ENCODE assay signal across 8 cellular contexts in genomic region chr3:167733961-167734497, GRCh38. TPM values are rescaled to one million over a fixed set of nuclear protein-coding genes. Genes with fewer than 3 reads are reported as not detected.
A peak's percentile ranks its signal among the peaks of the same experiment; 100 is the strongest.
DNase-seq lines count a peak whose midpoint lies in the region; ATAC-seq, FAIRE-seq and TF ChIP-seq lines count a peak whose summit lies in the region.

No MANE protein-coding gene starts in this region.

- TF ChIP-seq RAD21 in A549 (conservative IDR thresholded peaks at IDR 0.05 in 1 of 2, IDR thresholded peaks at IDR 0.05 in 1 of 2) (no peak), liver (IDR thresholded peaks at IDR 0.05) (no peak)

- no peaks in the 10 kb centered on the region for H3K27me3 ChIP-seq in liver (ENCODE audit: control insufficient read depth in 4 of 4, insufficient read depth in 4 of 4, low read length in 3 of 4)

- H3K36me3 ChIP-seq in HEK293 (ENCODE audit: control insufficient read depth in 2 of 2, insufficient read depth in 1 of 2, low read length in 2 of 2), result no peaks in the 10 kb centered on the region
- no peaks in the 10 kb centered on the region for H3K36me3 ChIP-seq in liver (ENCODE audit: control insufficient read depth in 4 of 4, insufficient read depth in 3 of 4, low read depth in 1 of 4, low read length in 3 of 4)

- H3K4me3 ChIP-seq in A549, result peak overlapping the region; percentile 69
- peak overlapping the region; percentile 95 for H3K4me3 ChIP-seq in HEK293 (ENCODE audit: low read depth, low read length)
- peak overlapping the region; percentile 88 to 100 (median 95) for H3K4me3 ChIP-seq in liver (ENCODE audit: low read depth in 1 of 3, low read length in 3 of 3)

- H3K27ac ChIP-seq in A549, result peak overlapping the region; percentile 88 to 94
- peak overlapping the region; percentile 83 for H3K27ac ChIP-seq in HEK293 (ENCODE audit: extremely low read depth, low read depth, low read length)
- H3K27ac ChIP-seq in liver (ENCODE audit: low read depth in 1 of 2, low read length in 2 of 2), result peak overlapping the region; percentile 87 to 88

- CTCF ChIA-PET in A549 (lab: Yijun Ruan, JAX), result no interaction called here
- CTCF ChIA-PET in HEK293 (lab: Yijun Ruan, JAX), result no interaction called here

- H3K9ac ChIP-seq in liver (ENCODE audit: low read depth in 1 of 2, low read length in 2 of 2), result peak overlapping the region; percentile 70 to 83

- TF ChIP-seq POLR2A in A549 (IDR thresholded peaks at IDR 0.05; ENCODE audit: low read length), result no peak

- DNase-seq in A549 (ENCODE audit: low read depth in 1 of 2, low spot score in 1 of 2), result peak in 1 of 2 experiments; percentile 23
- peak; percentile 16 for DNase-seq in amniotic epithelial cell (ENCODE audit: low read depth)
- no peak for DNase-seq in NCI-H1092 (lab: John Stamatoyannopoulos, UW)
- no peak for DNase-seq in inferior parietal cortex (ENCODE audit: extremely low spot score)
- no peak for DNase-seq in GM13976 (ENCODE audit: low spot score)
- DNase-seq in stimulated activated naive CD4-positive, alpha-beta T cell (lab: John Stamatoyannopoulos, UW), result no peak

- H3K4me1 ChIP-seq in A549 (peaks cover 44% of the 10 kb centered on the region), HEK293 (ENCODE audit: control insufficient read depth, insufficient read depth, low read length) (no peaks in the 10 kb centered on the region; the same call in 1 of the 2 replicates), liver (ENCODE audit: control insufficient read depth in 4 of 4, insufficient read depth in 4 of 4, low read length in 3 of 4) (peaks cover 5 to 28% (median 22%) of the 10 kb centered on the region in 4 donors)

- POLR2A ChIA-PET in A549 (lab: Yijun Ruan, JAX) (no interaction called here), HEK293 (lab: Yijun Ruan, JAX) (no interaction called here)

- no peak; a peak in 1 of 6 replicates for ATAC-seq in A549

- FAIRE-seq in A549 (lab: Jason Lieb, UNC), result no peak

- under 1% methylated on average over 12 of the region's 12 CpGs for WGBS in A549 (ENCODE audit: missing lambda C conversion rate)
- 1% methylated on average over 12 of the region's 12 CpGs for WGBS in liver

- H3K4me2 ChIP-seq in A549, result peak overlapping the region; percentile 78

- in situ Hi-C loops in GM13976 (cut with MboI; ENCODE audit: low sequenced_read_pairs, unreplicated experiment), result no loop called here

- TF ChIP-seq CTCF in A549 (IDR thresholded peaks at IDR 0.05) (no peak), HEK293 (tag by site-specific recombination; IDR thresholded peaks at IDR 0.05) (no peak), liver (IDR thresholded peaks at IDR 0.05; ENCODE audit: low read depth, low read length, missing input control) (no peak), GM13976 (IDR thresholded peaks at IDR 0.05; ENCODE audit: borderline replicate concordance, control extremely low read depth, extremely low read depth, insufficient read depth, missing control alignments) (no peak)

- no peak for TF ChIP-seq EP300 in A549 (IDR thresholded peaks at IDR 0.05)

- H3K9me3 ChIP-seq in A549 (no peaks in the 10 kb centered on the region), HEK293 (ENCODE audit: control insufficient read depth, insufficient read depth, low read depth, low read length) (no peaks in the 10 kb centered on the region), liver (ENCODE audit: control insufficient read depth in 4 of 4, low read length in 3 of 4) (no peaks in the 10 kb centered on the region)

TF ChIP-seq in A549, 52 proteins besides CTCF, POLR2A, EP300 and RAD21 (continues in another document):
- TF ChIP-seq KDM1A (IDR thresholded peaks at IDR 0.05; ENCODE audit: low read depth), result no peak
- TF ChIP-seq PBX3 (IDR thresholded peaks at IDR 0.05), result no peak
- no peak for TF ChIP-seq BCL3 (IDR thresholded peaks at IDR 0.05)
- no peak for TF ChIP-seq SMC3 (IDR thresholded peaks at IDR 0.05)

TF ChIP-seq in HEK293, 187 proteins besides CTCF, POLR2A, EP300 and RAD21:
- TF ChIP-seq ZNF596 (tag by site-specific recombination; IDR thresholded peaks at IDR 0.05), result no peak
- peak; percentile 73 for TF ChIP-seq PRDM1 (tag by site-specific recombination; IDR thresholded peaks at IDR 0.05)
- TF ChIP-seq GLIS1 (tag by site-specific recombination; IDR thresholded peaks at IDR 0.05), result peak; percentile 68; the same call in 1 of the 2 replicates
- TF ChIP-seq ZNF792 (tag by site-specific recombination; IDR thresholded peaks at IDR 0.05), result no peak
- peak; percentile 81 for TF ChIP-seq ZNF10 (tag by site-specific recombination; IDR thresholded peaks at IDR 0.05)
- TF ChIP-seq HIC1 (tag by site-specific recombination; IDR thresholded peaks at IDR 0.05), result no peak
- peak; percentile 88 for TF ChIP-seq GLIS2 (tag by site-specific recombination; IDR thresholded peaks at IDR 0.05)

TF ChIP-seq in liver, 16 proteins besides CTCF, POLR2A, EP300 and RAD21:
- TF ChIP-seq HNF4G (IDR thresholded peaks at IDR 0.05) (no peak), FOXA1 (IDR thresholded peaks at IDR 0.05) (no peak), SP1 (IDR thresholded peaks at IDR 0.05) (no peak)

RNA-seq across cellular contexts. Expression of gene PDCD10, which starts 0.7 kb away (rescaled TPM):
- polyA plus RNA-seq in A549 (2011; rRNA removed) (73.6 and 100 TPM in 2 replicates), A549 (2017; fragmentation: RNase III; extraction: RNeasy Plus Mini Kit Qiagen cat#74134 plus additional on column Dnase treatment) (46.0 to 55.8 TPM (median 53.7 TPM) in 3 replicates), liver (10 to 100 TPM; 17.5 to 21.1 TPM)
- 21.8 and 24.9 TPM in 2 replicates for polyA plus RNA-seq in A549 (2012; cell fraction: cytosol; rRNA removed)
- 6.8 and 9.9 TPM in 2 replicates for polyA plus RNA-seq in A549 (2012; cell fraction: nucleus; rRNA removed)
- polyA minus RNA-seq in A549 (2011; rRNA and poly(A)+ RNA removed), result 10.0 and 10.5 TPM in 2 replicates
- total RNA-seq in liver, result 10 to 100 TPM; 23.8 to 84.0 TPM

RNA-seq across cellular contexts. Expression of gene SERPINI1, which starts 1.5 kb away (rescaled TPM):
- 8.8 and 10.2 TPM in 2 replicates for polyA plus RNA-seq in A549 (2011; rRNA removed)
- 0.87 and 0.96 TPM in 2 replicates for polyA plus RNA-seq in A549 (2012; cell fraction: cytosol; rRNA removed)
- 0.35 and 0.55 TPM in 2 replicates for polyA plus RNA-seq in A549 (2012; cell fraction: nucleus; rRNA removed)
- 4.7 to 6.5 TPM (median 4.9 TPM) in 3 replicates for polyA plus RNA-seq in A549 (2017; fragmentation: RNase III; extraction: RNeasy Plus Mini Kit Qiagen cat#74134 plus additional on column Dnase treatment)
- 1.3 and 2.0 TPM in 2 replicates for polyA minus RNA-seq in A549 (2011; rRNA and poly(A)+ RNA removed)
- 10 to 100 TPM in 1 of 2 donors, 1 to 10 TPM in 1; 1.3 to 23.6 TPM for total RNA-seq in liver
- 1 to 10 TPM in 1 of 2 donors, under 1 TPM in 1; 0.90 to 2.6 TPM for polyA plus RNA-seq in liver
